In genomic region chr3:95408464-95408862, GRCh38 we compare ENCODE assay signal across 19 cellular contexts.
"Had no signal": no experiment of that assay in that cellular context is flagged by ENCODE, and none has a peak within 500 bp of the region (broad histone marks: within the 10 kb centered on the region; RNA-seq: fewer than 3 reads in every experiment).

No MANE protein-coding gene starts in this region.

- H3K4me1 ChIP-seq: prostate gland, suprapubic skin, transverse colon, uterus had no signal

- FAIRE-seq: islet of Langerhans, small intestine had no signal

- H3K27ac ChIP-seq: cardiac muscle cell, prostate gland, suprapubic skin, transverse colon, uterus, WERI-Rb-1 had no signal

- DNase-seq: activated CD4-positive, alpha-beta T cell treated with anti-CD3 and anti-CD28 coated beads, Interleukin-2, amount 50 U/mL, for 48 hours; activated gamma-delta T cell treated with Interleukin-2 at 50 U/mL for 16 hours; amniotic stem cell; foreskin melanocyte; glutamatergic neuron; mammary epithelial cell; small intestine; stimulated activated CD4-positive, alpha-beta T cell treated with anti-CD3 and anti-CD28 coated beads, Interleukin-4, amount 100 ng/mL, for 1 hour; stimulated activated naive CD8-positive, alpha-beta T cell treated with anti-CD3 and anti-CD28 coated beads, Interleukin-15, amount 100 ng/mL, for 72 hours; T-helper 2 cell; transverse colon; uterus; WERI-Rb-1 had no signal

- H3K27me3 ChIP-seq: cardiac muscle cell, suprapubic skin, transverse colon, uterus had no signal

- H3K9me3 ChIP-seq: prostate gland, suprapubic skin, transverse colon had no signal

- H3K36me3 ChIP-seq: cardiac muscle cell, prostate gland, suprapubic skin, transverse colon, WERI-Rb-1 had no signal

- H3K27me3 Mint-ChIP-seq: stimulated activated naive CD8-positive, alpha-beta T cell treated with anti-CD3 and anti-CD28 coated beads, Interleukin-15, amount 100 ng/mL, for 72 hours had no signal

- H3K4me3 ChIP-seq: cardiac muscle cell, prostate gland, suprapubic skin, transverse colon, uterus had no signal

- H3K4me3 Mint-ChIP-seq: stimulated activated naive CD8-positive, alpha-beta T cell treated with anti-CD3 and anti-CD28 coated beads, Interleukin-15, amount 100 ng/mL, for 72 hours had no signal

- ATAC-seq: activated naive CD4-positive, alpha-beta T cell treated with anti-CD3 and anti-CD28 coated beads, Interleukin-2, amount 50 U/mL, for 72 hours; right cardiac atrium; stimulated activated naive CD8-positive, alpha-beta T cell treated with anti-CD3 and anti-CD28 coated beads, Interleukin-15, amount 100 ng/mL, for 72 hours had no signal

- H3K4me1 Mint-ChIP-seq: stimulated activated naive CD8-positive, alpha-beta T cell treated with anti-CD3 and anti-CD28 coated beads, Interleukin-15, amount 100 ng/mL, for 72 hours had no signal

- H3K27ac Mint-ChIP-seq: activated naive CD4-positive, alpha-beta T cell treated with anti-CD3 and anti-CD28 coated beads, Interleukin-2, amount 50 U/mL, for 72 hours; stimulated activated naive CD8-positive, alpha-beta T cell treated with anti-CD3 and anti-CD28 coated beads, Interleukin-15, amount 100 ng/mL, for 72 hours had no signal
